In the genomic region with DNA sequence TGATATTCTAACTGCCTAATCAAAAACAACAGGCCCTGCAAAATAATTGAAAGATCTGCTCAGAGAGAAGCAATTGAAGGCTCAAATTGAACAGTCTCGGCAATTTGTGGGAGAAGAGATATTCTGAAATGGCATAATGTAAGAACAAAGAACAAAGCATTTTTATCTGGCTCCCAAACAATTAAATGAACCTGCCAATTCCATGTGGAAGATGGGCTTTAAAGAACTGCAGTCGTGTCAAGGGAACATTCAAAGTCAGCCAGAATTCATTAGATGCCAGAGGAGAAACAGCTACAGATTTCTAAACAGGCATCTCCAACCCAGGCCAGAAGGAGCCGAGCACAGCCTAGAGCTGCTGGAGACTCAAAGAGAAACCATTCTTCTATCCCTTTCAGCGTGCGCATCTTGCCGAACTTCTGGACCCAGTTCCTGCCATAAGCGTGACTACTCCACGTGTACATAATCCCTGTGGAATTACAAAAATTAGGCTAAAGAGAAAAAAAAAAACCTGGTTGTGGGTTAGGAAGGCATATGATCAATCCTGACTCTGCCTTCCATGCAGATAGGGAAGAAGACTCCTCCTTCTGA, we compare ENCODE assay signal across 15 cellular contexts.
"Had no signal": no experiment of that assay in that cellular context is flagged by ENCODE, and none has a peak within 500 bp of the region (broad histone marks: within the 10 kb centered on the region; RNA-seq: fewer than 3 reads in every experiment).

No MANE protein-coding gene starts in this region.

- H3K36me3 ChIP-seq: ovary, vagina had no signal

- H3K27ac Mint-ChIP-seq: activated CD4-positive, alpha-beta T cell treated with anti-CD3 and anti-CD28 coated beads, Interleukin-2, amount 10 ng/mL, durations not matched to agents 7 days and 5 days; activated naive CD4-positive, alpha-beta T cell treated with anti-CD3 and anti-CD28 coated beads for 36 hours; activated T-helper 17 cell treated with anti-CD3 and anti-CD28 coated beads, Interleukin-2, amount 50 U/mL, for 72 hours; memory B cell had no signal

- ATAC-seq: activated T-helper 17 cell treated with anti-CD3 and anti-CD28 coated beads, Interleukin-2, amount 50 U/mL, for 72 hours; stimulated activated naive CD8-positive, alpha-beta T cell treated with anti-CD3 and anti-CD28 coated beads, Interleukin-15, amount 100 ng/mL, for 72 hours had no signal

- H3K4me3 ChIP-seq: coronary artery, ovary, skin epidermis, vagina had no signal

- H3K9me3 Mint-ChIP-seq: activated CD4-positive, alpha-beta T cell treated with anti-CD3 and anti-CD28 coated beads, Interleukin-2, amount 10 ng/mL, durations not matched to agents 7 days and 5 days; activated naive CD4-positive, alpha-beta T cell treated with anti-CD3 and anti-CD28 coated beads for 36 hours; activated T-helper 17 cell treated with anti-CD3 and anti-CD28 coated beads, Interleukin-2, amount 50 U/mL, for 72 hours; memory B cell; neural crest cell had no signal

- H3K27me3 ChIP-seq: ovary, vagina had no signal

- H3K27me3 Mint-ChIP-seq: activated CD4-positive, alpha-beta T cell treated with anti-CD3 and anti-CD28 coated beads, Interleukin-2, amount 10 ng/mL, durations not matched to agents 7 days and 5 days; activated T-helper 17 cell treated with anti-CD3 and anti-CD28 coated beads, Interleukin-2, amount 50 U/mL, for 72 hours; memory B cell had no signal

- H3K27ac ChIP-seq: coronary artery, ovary, vagina had no signal

- H3K4me3 Mint-ChIP-seq: activated CD4-positive, alpha-beta T cell treated with anti-CD3 and anti-CD28 coated beads, Interleukin-2, amount 10 ng/mL, durations not matched to agents 7 days and 5 days; activated naive CD4-positive, alpha-beta T cell treated with anti-CD3 and anti-CD28 coated beads for 36 hours; activated T-helper 17 cell treated with anti-CD3 and anti-CD28 coated beads, Interleukin-2, amount 50 U/mL, for 72 hours; memory B cell; neural crest cell; stimulated activated naive CD8-positive, alpha-beta T cell treated with anti-CD3 and anti-CD28 coated beads, Interleukin-15, amount 100 ng/mL, for 72 hours had no signal

- H3K9me3 ChIP-seq: ovary, vagina had no signal

- H3K36me3 Mint-ChIP-seq: memory B cell had no signal

- DNase-seq: activated CD4-positive, alpha-beta T cell treated with anti-CD3 and anti-CD28 coated beads, Interleukin-2, amount 10 ng/mL, durations not matched to agents 7 days and 5 days; activated CD4-positive, CD25-positive, alpha-beta regulatory T cell; activated CD8-positive, alpha-beta memory T cell treated with anti-CD3 and anti-CD28 coated beads for 24 hours; activated naive CD4-positive, alpha-beta T cell treated with anti-CD3 and anti-CD28 coated beads for 36 hours; effector CD8-positive, alpha-beta T cell; ovary; stimulated activated CD4-positive, alpha-beta T cell treated with anti-CD3 and anti-CD28 coated beads, Interleukin-4, amount 100 ng/mL, for 4 hours; stimulated activated naive CD8-positive, alpha-beta T cell treated with anti-CD3 and anti-CD28 coated beads, Interleukin-15, amount 100 ng/mL, for 72 hours; T-helper 2 cell had no signal
